Comparison of ENCODE assay signal across 11 cellular contexts in genomic region chr15:58440181-58440910, GRCh38. TPM values are rescaled to one million over a fixed set of nuclear protein-coding genes. Genes with fewer than 3 reads are reported as not detected.
DNase-seq lines count a peak whose midpoint lies in the region; ATAC-seq and TF ChIP-seq lines count a peak whose summit lies in the region.
"Had no signal": no experiment of that assay in that cellular context is flagged by ENCODE, and none has a peak within 500 bp of the region (broad histone marks: within the 10 kb centered on the region; RNA-seq: fewer than 3 reads in every experiment).

No MANE protein-coding gene starts in this region.

- H3K36me3 ChIP-seq in breast epithelium = no peaks in the 10 kb centered on the region

- H3K4me1 ChIP-seq in breast epithelium = no peaks in the 10 kb centered on the region

- no peak overlapping the region for H3K4me3 ChIP-seq in breast epithelium

- CTCF ChIA-PET in activated CD4-positive, alpha-beta T cell treated with anti-CD3 and anti-CD28 coated beads for 36 hours (lab: Charles Lee) = interaction anchor here (0.9 to 1.1 kb wide), 3 partner anchors 12 to 406 kb away, joined by 3 to 4 read pairs (median 3); no protein-coding TSS in a partner anchor

- H3K4me1 Mint-ChIP-seq in activated CD4-positive, alpha-beta T cell treated with anti-CD3 and anti-CD28 coated beads for 36 hours = peaks cover 20% of the 10 kb centered on the region
- peaks cover 57% of the 10 kb centered on the region for H3K4me1 Mint-ChIP-seq in type B pancreatic cell (ENCODE audit: unreplicated experiment)

- H3K36me3 Mint-ChIP-seq in activated CD4-positive, alpha-beta T cell treated with anti-CD3 and anti-CD28 coated beads for 36 hours (ENCODE audit: low read depth) = no peaks in the 10 kb centered on the region
- peaks cover 6% of the 10 kb centered on the region for H3K36me3 Mint-ChIP-seq in type B pancreatic cell

- H3K27me3 ChIP-seq in breast epithelium = no peaks in the 10 kb centered on the region

- no peak for DNase-seq in activated CD4-positive, alpha-beta T cell treated with anti-CD3 and anti-CD28 coated beads for 36 hours
- DNase-seq in activated CD4-positive, alpha-beta T cell treated with anti-CD3 and anti-CD28 coated beads, Interleukin-2, amount 50 U/mL, for 4 hours = no peak
- DNase-seq in breast epithelium (ENCODE audit: low spot score in 2 of 2) (no peak), left lobe of liver (ENCODE audit: low spot score) (peak; percentile 71), type B pancreatic cell (ENCODE audit: extremely low spot score, unreplicated experiment) (no peak), SKM-1 treated with dmso at 0.1 percent for 144 hours (lab: John Stamatoyannopoulos, UW; ENCODE audit: unreplicated experiment) (no peak), substantia nigra (lab: John Stamatoyannopoulos, UW) (no peak)
- DNase-seq: NCI-H1436 treated with DMSO at 0.1 percent for 48 hours, nephron progenitor cell had no signal

- H3K9me3 Mint-ChIP-seq in activated CD4-positive, alpha-beta T cell treated with anti-CD3 and anti-CD28 coated beads for 36 hours (ENCODE audit: low read depth) = no peaks in the 10 kb centered on the region
- H3K9me3 Mint-ChIP-seq in type B pancreatic cell = no peaks in the 10 kb centered on the region
- H3K9me3 Mint-ChIP-seq: nephron progenitor cell had no signal

- no peaks in the 10 kb centered on the region for H3K27me3 Mint-ChIP-seq in activated CD4-positive, alpha-beta T cell treated with anti-CD3 and anti-CD28 coated beads for 36 hours
- no peaks in the 10 kb centered on the region for H3K27me3 Mint-ChIP-seq in type B pancreatic cell

- TF ChIP-seq CTCF in breast epithelium (IDR thresholded peaks at IDR 0.05) (no peak), type B pancreatic cell (conservative IDR thresholded peaks at IDR 0.05) (no peak)

- TF ChIP-seq POLR2A in breast epithelium (IDR thresholded peaks at IDR 0.05) = no peak

- H3K27ac ChIP-seq in breast epithelium (peak overlapping the region; percentile 58 to 77), substantia nigra (ENCODE audit: low read depth, low read length, poor library complexity, severe bottlenecking) (no peak overlapping the region)

- no peak overlapping the region for H3K4me3 Mint-ChIP-seq in activated CD4-positive, alpha-beta T cell treated with anti-CD3 and anti-CD28 coated beads for 36 hours
- H3K4me3 Mint-ChIP-seq in type B pancreatic cell = peak overlapping the region; percentile 53
- H3K4me3 Mint-ChIP-seq: nephron progenitor cell had no signal

- peak overlapping the region; percentile 42 for H3K27ac Mint-ChIP-seq in activated CD4-positive, alpha-beta T cell treated with anti-CD3 and anti-CD28 coated beads for 36 hours
- H3K27ac Mint-ChIP-seq in type B pancreatic cell = peak overlapping the region; percentile 96
- H3K27ac Mint-ChIP-seq: nephron progenitor cell had no signal

- intact Hi-C loops in activated CD4-positive, alpha-beta T cell treated with anti-CD3 and anti-CD28 coated beads for 36 hours (cut with DNase I, micrococcal nuclease) = no loop called here
- intact Hi-C loops in breast epithelium (cut with DNase I; ENCODE audit: low total_unique reads) = loop anchor here (10.0 kb wide), 1 partner anchor 74 kb away; no protein-coding TSS in a partner anchor

- no peaks in the 10 kb centered on the region for H3K9me3 ChIP-seq in breast epithelium

- POLR2A ChIA-PET in activated CD4-positive, alpha-beta T cell treated with anti-CD3 and anti-CD28 coated beads for 36 hours (lab: Charles Lee) = no interaction called here

- no peak for ATAC-seq in activated CD4-positive, alpha-beta T cell treated with anti-CD3 and anti-CD28 coated beads for 36 hours
- ATAC-seq in left lobe of liver = peak; percentile 58
- no peak for ATAC-seq in HG03432 (IDR thresholded peaks at IDR 0.05; ENCODE audit: unreplicated experiment)

RNA-seq across cellular contexts. Expression of gene LIPC, which starts 8.6 kb away (rescaled TPM):
- under 1 TPM; 0.30 to 0.50 TPM for total RNA-seq in activated CD4-positive, alpha-beta T cell treated with anti-CD3 and anti-CD28 coated beads for 36 hours
- total RNA-seq in breast epithelium (under 1 TPM in 2 of 3 donors, not detected in 1; 0.15 to 0.80 TPM), left lobe of liver (202 TPM), type B pancreatic cell (ENCODE audit: low replicate concordance) (10.9 and 33.1 TPM in 2 replicates)
- total RNA-seq: A673 had no signal
